In genomic region chr6:90977513-90977912, GRCh38 we compare ENCODE assay signal across 25 cellular contexts.
DNase-seq lines count a peak whose midpoint lies in the region; ATAC-seq, FAIRE-seq and TF ChIP-seq lines count a peak whose summit lies in the region.
"Had no signal": no experiment of that assay in that cellular context is flagged by ENCODE, and none has a peak within 500 bp of the region (broad histone marks: within the 10 kb centered on the region; RNA-seq: fewer than 3 reads in every experiment).

No MANE protein-coding gene starts in this region.

- ATAC-seq in HepG2 (no peak), right lobe of liver (no peak), K562 (no peak), left lung (no peak), GM21723 (IDR thresholded peaks at IDR 0.05; ENCODE audit: unreplicated experiment) (no peak)

- TF ChIP-seq EP300 in HepG2 (IDR thresholded peaks at IDR 0.05; ENCODE audit: low read depth in 2 of 2, low read length in 2 of 2): no peak
- TF ChIP-seq EP300 in HepG2 (CRISPR knock-in tag; IDR thresholded peaks at IDR 0.05; ENCODE audit: borderline replicate concordance): no peak
- no peak for TF ChIP-seq EP300 in K562 (IDR thresholded peaks at IDR 0.05; ENCODE audit: low read length)

- H3K4me3 ChIP-seq in HepG2 (replicated peaks in 1 of 3; ENCODE audit: insufficient read depth in 1 of 3, low read depth in 2 of 3, low read length in 3 of 3): no peak overlapping the region
- H3K4me3 ChIP-seq in right lobe of liver: no peak overlapping the region
- H3K4me3 ChIP-seq in K562: no peak overlapping the region
- no peak overlapping the region for H3K4me3 ChIP-seq in hepatocyte
- no peak overlapping the region for H3K4me3 ChIP-seq in left lung
- H3K4me3 ChIP-seq: BLaER1 treated with 17β-estradiol and CSF1 and Interleukin-3, amounts not matched to agents 10 nM and 100 nM had no signal

- POLR2A ChIA-PET in HepG2 (lab: Yijun Ruan, JAX) (no interaction called here), K562 (lab: Yijun Ruan, JAX) (no interaction called here)

- TF ChIP-seq RAD21 in HepG2 (CRISPR knock-in tag; IDR thresholded peaks at IDR 0.05) (no peak), K562 (CRISPR knock-in tag; conservative IDR thresholded peaks at IDR 0.05 in 1 of 2, IDR thresholded peaks at IDR 0.05 in 1 of 2) (no peak)

- H3K79me2 ChIP-seq in HepG2 (ENCODE audit: insufficient read depth, low read length): no peaks in the 10 kb centered on the region
- no peaks in the 10 kb centered on the region for H3K79me2 ChIP-seq in K562 (ENCODE audit: control insufficient read depth, insufficient read depth, low read length)
- no peaks in the 10 kb centered on the region for H3K79me2 ChIP-seq in hepatocyte

- H3K4me2 ChIP-seq in HepG2 (ENCODE audit: low read depth, low read length) (no peak overlapping the region), K562 (ENCODE audit: insufficient read depth, low read length) (no peak overlapping the region), hepatocyte (no peak overlapping the region)
- H3K4me2 ChIP-seq: BLaER1 treated with 17β-estradiol and CSF1 and Interleukin-3, amounts not matched to agents 10 nM and 100 nM had no signal

- TF ChIP-seq POLR2A in HepG2 (IDR thresholded peaks at IDR 0.05; ENCODE audit: insufficient read depth in 1 of 2, low read depth in 2 of 2, low read length in 2 of 2) (no peak), right lobe of liver (IDR thresholded peaks at IDR 0.05) (no peak), K562 (conservative IDR thresholded peaks at IDR 0.05) (no peak)

- H2AFZ ChIP-seq in HepG2 (ENCODE audit: low read length): no peak overlapping the region
- no peak overlapping the region for H2AFZ ChIP-seq in K562 (ENCODE audit: low read depth, low read length)
- H2AFZ ChIP-seq in hepatocyte: peak overlapping the region; percentile 24

- no peak for TF ChIP-seq CTCF in HepG2 (CRISPR knock-in tag; IDR thresholded peaks at IDR 0.05)
- no peak for TF ChIP-seq CTCF in right lobe of liver (IDR thresholded peaks at IDR 0.05)
- TF ChIP-seq CTCF in K562 (IDR thresholded peaks at IDR 0.05 in 2 of 3, conservative IDR thresholded peaks at IDR 0.05 in 1 of 3; ENCODE audit: insufficient read depth in 2 of 3, low read depth in 1 of 3, low read length in 3 of 3): no peak
- TF ChIP-seq CTCF in hepatocyte (IDR thresholded peaks at IDR 0.05; ENCODE audit: poor library complexity): no peak
- TF ChIP-seq CTCF in left lung (IDR thresholded peaks at IDR 0.05): no peak

- H3K9me2 ChIP-seq in hepatocyte (replicated peaks; ENCODE audit: insufficient read depth): no peaks in the 10 kb centered on the region

- H3K36me3 ChIP-seq in HepG2 (replicated peaks in 1 of 2; ENCODE audit: control insufficient read depth in 1 of 2, insufficient read depth in 2 of 2, low read length in 2 of 2): no peaks in the 10 kb centered on the region
- no peaks in the 10 kb centered on the region for H3K36me3 ChIP-seq in right lobe of liver
- H3K36me3 ChIP-seq in K562 (ENCODE audit: control insufficient read depth, insufficient read depth, low read length): no peaks in the 10 kb centered on the region
- H3K36me3 ChIP-seq in hepatocyte (replicated peaks; ENCODE audit: insufficient read depth, low read depth): no peaks in the 10 kb centered on the region
- no peaks in the 10 kb centered on the region for H3K36me3 ChIP-seq in left lung
- H3K36me3 ChIP-seq: BE2C; BLaER1 treated with 17β-estradiol and CSF1 and Interleukin-3, amounts not matched to agents 10 nM and 100 nM had no signal

- H3K9me3 ChIP-seq in HepG2 (ENCODE audit: low read length): no peaks in the 10 kb centered on the region
- no peaks in the 10 kb centered on the region for H3K9me3 ChIP-seq in right lobe of liver
- H3K9me3 ChIP-seq in K562 (replicated peaks; ENCODE audit: control insufficient read depth, insufficient read depth, low read depth, low read length): no peaks in the 10 kb centered on the region
- H3K9me3 ChIP-seq in hepatocyte (ENCODE audit: low read depth): no peaks in the 10 kb centered on the region
- H3K9me3 ChIP-seq in left lung: no peaks in the 10 kb centered on the region
- H3K9me3 ChIP-seq: BE2C; BLaER1 treated with 17β-estradiol and CSF1 and Interleukin-3, amounts not matched to agents 10 nM and 100 nM had no signal

- no peaks in the 10 kb centered on the region for H3K27me3 ChIP-seq in HepG2 (ENCODE audit: control insufficient read depth in 1 of 2, insufficient read depth in 2 of 2, low read length in 2 of 2)
- H3K27me3 ChIP-seq in right lobe of liver: no peaks in the 10 kb centered on the region
- H3K27me3 ChIP-seq in K562 (ENCODE audit: control insufficient read depth in 2 of 2, insufficient read depth in 2 of 2, low read length in 2 of 2): no peaks in the 10 kb centered on the region
- no peaks in the 10 kb centered on the region for H3K27me3 ChIP-seq in hepatocyte
- no peaks in the 10 kb centered on the region for H3K27me3 ChIP-seq in left lung
- H3K27me3 ChIP-seq: BE2C; BLaER1 treated with 17β-estradiol and CSF1 and Interleukin-3, amounts not matched to agents 10 nM and 100 nM had no signal

- FAIRE-seq in HepG2 (lab: Jason Lieb, UNC): no peak
- no peak for FAIRE-seq in K562 (lab: Jason Lieb, UNC)
- FAIRE-seq: A204.1, D721Med, GM12891 had no signal

- in situ Hi-C loops in HepG2 (cut with HindIII; ENCODE audit: extremely low pct_ligation_motif_present, low pct_unique_long_range_greater_than_20kb): no loop called here
- in situ Hi-C loops in K562 (cut with MboI): no loop called here

- no peak overlapping the region for H3K9ac ChIP-seq in HepG2 (ENCODE audit: insufficient read depth, low read depth, low read length)
- H3K9ac ChIP-seq in K562 (ENCODE audit: insufficient read depth in 1 of 2, low read depth in 2 of 2, low read length in 2 of 2): no peak overlapping the region
- H3K9ac ChIP-seq: BLaER1 treated with 17β-estradiol and CSF1 and Interleukin-3, amounts not matched to agents 10 nM and 100 nM had no signal

- no peaks in the 10 kb centered on the region for H3K4me1 ChIP-seq in HepG2 (ENCODE audit: insufficient read depth, low read length)
- no peaks in the 10 kb centered on the region for H3K4me1 ChIP-seq in right lobe of liver
- H3K4me1 ChIP-seq in K562 (replicated peaks in 1 of 2; ENCODE audit: control insufficient read depth in 2 of 2, insufficient read depth in 2 of 2, low read length in 2 of 2): no peaks in the 10 kb centered on the region
- H3K4me1 ChIP-seq in hepatocyte (ENCODE audit: insufficient read depth): no peaks in the 10 kb centered on the region
- no peaks in the 10 kb centered on the region for H3K4me1 ChIP-seq in left lung
- H3K4me1 ChIP-seq: BE2C; BLaER1 treated with 17β-estradiol and CSF1 and Interleukin-3, amounts not matched to agents 10 nM and 100 nM had no signal

- H4K20me1 ChIP-seq in HepG2 (ENCODE audit: insufficient read depth, low read length) (no peaks in the 10 kb centered on the region), K562 (replicated peaks; ENCODE audit: control insufficient read depth, insufficient read depth, low read length) (no peaks in the 10 kb centered on the region), hepatocyte (ENCODE audit: insufficient read depth, poor library complexity, severe bottlenecking) (no peaks in the 10 kb centered on the region)
- H4K20me1 ChIP-seq: BLaER1 treated with 17β-estradiol and CSF1 and Interleukin-3, amounts not matched to agents 10 nM and 100 nM had no signal

- intact Hi-C loops in HepG2 (cut with micrococcal nuclease; ENCODE audit: unreplicated experiment): no loop called here
- intact Hi-C loops in right lobe of liver (cut with DNase I): no loop called here
- intact Hi-C loops in K562 (cut with micrococcal nuclease): no loop called here
- intact Hi-C loops in left lung (cut with DNase I): no loop called here

- BruUV-seq in HepG2 (replicated peaks; lab: Mats Ljungman, UMichigan): no TSS peak
- no TSS peak for BruUV-seq in K562 (replicated peaks; lab: Mats Ljungman, UMichigan)

- no peaks in the 10 kb centered on the region for H3K9me1 ChIP-seq in K562 (ENCODE audit: control insufficient read depth, insufficient read depth, low read length)

- WGBS in HepG2 (ENCODE audit: low lambda C conversion rate): 0% methylated on average over 1 of the region's 1 CpG
- 25% methylated on average over 1 of the region's 1 CpG for WGBS in right lobe of liver (ENCODE audit: insufficient coverage, low coverage, low lambda C conversion rate, missing lambda C conversion rate)
- 0% methylated on average over 1 of the region's 1 CpG for WGBS in K562 (ENCODE audit: insufficient coverage, low coverage, missing lambda C conversion rate)
- 33% methylated on average over 1 of the region's 1 CpG for WGBS in hepatocyte (ENCODE audit: low lambda C conversion rate, missing lambda C conversion rate)

- no peak for DNase-seq in HepG2 (ENCODE audit: low spot score)
- no peak for DNase-seq in right lobe of liver
- no peak for DNase-seq in K562 (ENCODE audit: extremely low read depth in 1 of 4, low spot score in 3 of 4)
- DNase-seq in hepatocyte (ENCODE audit: low spot score): no peak
- no peak for DNase-seq in left lung
- no peak for DNase-seq in HPDE6-E6E7 (ENCODE audit: extremely low spot score)
- no peak for DNase-seq in NCI-H446 treated with DMSO at 0.1 percent for 48 hours (lab: John Stamatoyannopoulos, UW)
- DNase-seq: ACHN; AML-193; BE2C; CD4-positive, alpha-beta T cell; CD8-positive, alpha-beta memory T cell; DMS 273 treated with DMSO at 0.1 percent for 48 hours; DMS79; EL; GDM1; GOT3; H7; HCEC 1CT had no signal

- CTCF ChIA-PET in HepG2 (lab: Yijun Ruan, JAX; ENCODE audit: low intra/inter-chr PET ratio, low total read pairs) (no interaction called here), K562 (lab: Yijun Ruan, JAX; ENCODE audit: low intra/inter-chr PET ratio) (no interaction called here)

- H3K27ac ChIP-seq in HepG2 (ENCODE audit: extremely low read length, insufficient read depth, low read length) (no peak overlapping the region), right lobe of liver (no peak overlapping the region), K562 (ENCODE audit: extremely low read depth, low read depth, low read length) (no peak overlapping the region), hepatocyte (no peak overlapping the region), left lung (no peak overlapping the region)
- H3K27ac ChIP-seq: 22Rv1; BLaER1 treated with 17β-estradiol and CSF1 and Interleukin-3, amounts not matched to agents 10 nM and 100 nM had no signal

TF ChIP-seq in HepG2, 621 proteins besides CTCF, POLR2A, EP300 and RAD21:
- TF ChIP-seq NAIF1 (CRISPR knock-in tag; IDR thresholded peaks at IDR 0.05; ENCODE audit: borderline replicate concordance): no peak
- peak; percentile 69 for TF ChIP-seq MAFF (IDR thresholded peaks at IDR 0.05; ENCODE audit: low read depth, low read length)
- peak; percentile 38 to 51; a peak in 3 of 4 replicates for TF ChIP-seq MAFK (conservative IDR thresholded peaks at IDR 0.05 in 1 of 2, IDR thresholded peaks at IDR 0.05 in 1 of 2; ENCODE audit: low read length in 2 of 2)

TF ChIP-seq in K562, 482 proteins besides CTCF, POLR2A, EP300 and RAD21:
- TF ChIP-seq MAFG (tag; conservative IDR thresholded peaks at IDR 0.05): 0 out of 2 replicates have a peak, but pooled peaks have one; percentile 7
- 0 out of 2 replicates have a peak, but pooled peaks have one; percentile 31 for TF ChIP-seq ZNF316 (IDR thresholded peaks at IDR 0.05)
- TF ChIP-seq PHTF2 (CRISPR knock-in tag; IDR thresholded peaks at IDR 0.05): no peak
- TF ChIP-seq C11orf30 (IDR thresholded peaks at IDR 0.05; ENCODE audit: low read depth): peak; percentile 17; the same call in 1 of the 2 replicates
- TF ChIP-seq ZNF253 (CRISPR knock-in tag; conservative IDR thresholded peaks at IDR 0.05): no peak
- TF ChIP-seq ZNF174 (CRISPR knock-in tag; IDR thresholded peaks at IDR 0.05): no peak

Comparison
In these comparisons a context has a peak if more than half of its experiments do, and no peak if none do; other contexts are left out.
1. Of the 241 proteins assayed by ChIP-seq in both HepG2 and K562: peak only in HepG2: MAFF and MAFK; only in K562: MAFG; in both: none; in neither: 238.